In genomic region chr3:122923611-122924010, GRCh38 we compare ENCODE assay signal across 22 cellular contexts.
DNase-seq lines count a peak whose midpoint lies in the region; FAIRE-seq and TF ChIP-seq lines count a peak whose summit lies in the region.
"Had no signal": no experiment of that assay in that cellular context is flagged by ENCODE, and none has a peak within 500 bp of the region (broad histone marks: within the 10 kb centered on the region; RNA-seq: fewer than 3 reads in every experiment).

No MANE protein-coding gene starts in this region.

- H3K9me3 ChIP-seq in spleen: no peaks in the 10 kb centered on the region
- no peaks in the 10 kb centered on the region for H3K9me3 ChIP-seq in kidney (ENCODE audit: control insufficient read depth in 1 of 2, low read length in 2 of 2)

- H3K9ac ChIP-seq in kidney (ENCODE audit: low read length in 2 of 2): no peak overlapping the region
- H3K9ac ChIP-seq: BLaER1, GM23248 had no signal

- intact Hi-C loops in posterior vena cava (cut with DNase I): no loop called here
- intact Hi-C loops in spleen (cut with DNase I; ENCODE audit: low total_unique reads): no loop called here
- intact Hi-C loops in kidney (cut with DNase I): no loop called here

- H3K4me1 ChIP-seq in spleen: peaks cover 6 to 13% (median 9%) of the 10 kb centered on the region in 6 donors
- peaks cover 0 to 3% of the 10 kb centered on the region in 2 donors for H3K4me1 ChIP-seq in kidney (ENCODE audit: control insufficient read depth in 1 of 2, insufficient read depth in 1 of 2, low read depth in 1 of 2, low read length in 2 of 2)

- H3K36me3 ChIP-seq in spleen (no peaks in the 10 kb centered on the region), kidney (ENCODE audit: control insufficient read depth in 1 of 2, insufficient read depth in 2 of 2, low read length in 2 of 2) (no peaks in the 10 kb centered on the region)
- H3K36me3 ChIP-seq: BLaER1 had no signal

- 73 to 86% (median 81%) methylated on average over 6 of the region's 6 CpGs for WGBS in spleen, 5 donors

- H3K4me3 ChIP-seq in spleen: no peak overlapping the region
- H3K4me3 ChIP-seq in kidney (ENCODE audit: low read length in 2 of 2): no peak overlapping the region
- no peak overlapping the region for H3K4me3 ChIP-seq in coronary artery
- H3K4me3 ChIP-seq: BLaER1, GM12878, GM23248 had no signal

- peaks cover 3 to 50% (median 26%) of the 10 kb centered on the region in 7 donors for H3K27me3 ChIP-seq in spleen (replicated peaks in 1 of 7)

- FAIRE-seq in kidney (lab: Jason Lieb, UNC): no peak
- FAIRE-seq: A204.1, GM12878, GM19239, H1 had no signal

- no peak for TF ChIP-seq POLR2A in spleen (IDR thresholded peaks at IDR 0.05)

- no peak overlapping the region for H3K27ac ChIP-seq in spleen
- no peak overlapping the region for H3K27ac ChIP-seq in kidney (ENCODE audit: low read depth in 2 of 2, low read length in 2 of 2)
- no peak overlapping the region for H3K27ac ChIP-seq in coronary artery
- H3K27ac ChIP-seq: 22Rv1, BLaER1, GM23248 had no signal

- peak; percentile 30 for DNase-seq in DMS 273 (lab: John Stamatoyannopoulos, UW; ENCODE audit: unreplicated experiment)
- no peak for DNase-seq in DMS 273 treated with DMSO at 0.1 percent for 48 hours (lab: John Stamatoyannopoulos, UW)
- DNase-seq in NCI-H82 (lab: John Stamatoyannopoulos, UW): peak; percentile 25
- DNase-seq in NCI-H82 treated with DMSO at 0.1 percent for 48 hours (lab: John Stamatoyannopoulos, UW; ENCODE audit: unreplicated experiment): no peak
- peak; percentile 24 for DNase-seq in posterior vena cava (ENCODE audit: low spot score)
- peak; percentile 23 for DNase-seq in spleen
- DNase-seq in kidney: no peak
- DNase-seq in coronary artery (ENCODE audit: low spot score): no peak
- DNase-seq: CD4-positive, alpha-beta T cell; CD8-positive, alpha-beta memory T cell; DMS79; EL; GDM1; GM23248; H7; HCEC 1CT had no signal

- TF ChIP-seq CTCF in spleen (IDR thresholded peaks at IDR 0.05 in 8 of 11, conservative IDR thresholded peaks at IDR 0.05 in 3 of 11): no peak
- TF ChIP-seq CTCF in kidney (IDR thresholded peaks at IDR 0.05; ENCODE audit: borderline replicate concordance, extremely low read depth, insufficient read depth): no peak
- no peak for TF ChIP-seq CTCF in coronary artery (IDR thresholded peaks at IDR 0.05)

Comparison
In these comparisons a context has a peak if more than half of its experiments do, and no peak if none do; other contexts are left out.
1. DNase-seq: peak in DMS 273 (single experiment), NCI-H82 (single experiment), posterior vena cava (single experiment) and spleen (single experiment); none in DMS 273 treated with DMSO at 0.1 percent for 48 hours (single experiment), NCI-H82 treated with DMSO at 0.1 percent for 48 hours (single experiment), kidney (single experiment) and coronary artery (single experiment).